ENCODE assay signal across 9 cellular contexts in the genomic region with DNA sequence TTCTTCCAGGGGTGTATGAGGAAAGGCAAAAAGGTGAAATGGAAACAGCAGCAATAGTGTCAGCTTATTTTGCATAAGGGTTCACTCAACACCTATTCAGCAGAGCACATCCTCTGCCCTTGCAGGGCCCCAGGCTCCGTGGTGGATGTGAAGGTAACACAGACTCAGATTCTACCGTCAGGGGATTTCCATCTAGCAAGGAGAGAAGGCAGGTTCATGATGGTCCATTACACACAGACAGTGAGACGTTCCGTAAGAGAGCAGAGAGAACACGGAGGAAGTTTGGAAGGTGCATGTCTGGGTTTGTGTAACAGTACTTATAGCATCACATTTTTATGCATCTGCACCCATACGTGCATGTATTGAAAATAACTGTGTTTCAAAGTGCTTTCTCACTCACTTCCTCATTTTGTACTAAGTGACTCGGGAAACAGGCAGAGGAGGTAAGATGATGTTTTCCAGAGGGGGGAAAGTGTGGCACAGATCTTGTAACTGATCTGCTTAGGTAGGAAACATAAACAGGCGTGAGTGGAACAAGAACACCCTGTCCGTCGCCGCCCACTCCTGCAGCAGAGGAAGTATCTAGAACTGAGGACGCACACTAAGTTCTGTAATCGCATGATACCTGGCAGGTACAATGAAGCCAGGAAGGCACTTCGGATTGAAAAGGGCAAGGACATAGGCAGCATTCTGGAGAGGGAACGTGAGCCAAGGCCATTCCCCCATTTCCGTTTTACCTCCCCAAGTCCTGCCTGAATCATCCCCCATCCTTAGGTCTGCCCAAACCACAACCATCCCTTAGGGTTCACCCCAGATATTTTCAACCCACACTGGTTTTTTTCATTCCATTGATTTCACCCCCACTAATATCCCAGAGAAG. TPM values are rescaled to one million over a fixed set of nuclear protein-coding genes. Genes with fewer than 3 reads are reported as not detected.
DNase-seq lines count a peak whose midpoint lies in the region; ATAC-seq and TF ChIP-seq lines count a peak whose summit lies in the region.
"Had no signal": no experiment of that assay in that cellular context is flagged by ENCODE, and none has a peak within 500 bp of the region (broad histone marks: within the 10 kb centered on the region; RNA-seq: fewer than 3 reads in every experiment).

No MANE protein-coding gene starts in this region.

- no peak for TF ChIP-seq EP300 in SK-N-SH (IDR thresholded peaks at IDR 0.05; ENCODE audit: borderline replicate concordance in 1 of 2, low read depth in 1 of 2, low read length in 1 of 2)

- no peak overlapping the region; a peak in 1 of 4 replicates for H3K27ac ChIP-seq in SK-N-SH (ENCODE audit: low read depth in 2 of 2, low read length in 1 of 2)

- no peaks in the 10 kb centered on the region for H3K27me3 ChIP-seq in SK-N-SH (ENCODE audit: insufficient read depth)

- WGBS in SK-N-SH (ENCODE audit: low lambda C conversion rate), result 95% methylated on average over 16 of the region's 16 CpGs

- no peaks in the 10 kb centered on the region for H3F3A ChIP-seq in SK-N-SH (replicated peaks; ENCODE audit: insufficient read depth)

- TF ChIP-seq CTCF in SK-N-SH (IDR thresholded peaks at IDR 0.05) (no peak), chondrocyte (IDR thresholded peaks at IDR 0.05) (no peak), nephron progenitor cell (IDR thresholded peaks at IDR 0.05) (no peak), omental fat pad (IDR thresholded peaks at IDR 0.05) (no peak)

- H3K4me2 ChIP-seq in SK-N-SH, result peak overlapping the region; percentile 87

- no peak for TF ChIP-seq RAD21 in SK-N-SH (IDR thresholded peaks at IDR 0.05; ENCODE audit: low read length)

- CTCF ChIA-PET in SK-N-SH (lab: Yijun Ruan, JAX), result interaction anchor here (0.9 to 1.3 kb wide), 4 partner anchors 13 to 667 kb away, joined by 3 to 6 read pairs (median 4); no protein-coding TSS in a partner anchor

- in situ Hi-C loops in KBM-7 (cut with MboI; ENCODE audit: low pct_unique_long_range_greater_than_20kb, low sequenced_read_pairs), result no loop called here

- H3K79me2 ChIP-seq in SK-N-SH (ENCODE audit: insufficient read depth), result no peaks in the 10 kb centered on the region

- H3K9me2 ChIP-seq in SK-N-SH, result no peaks in the 10 kb centered on the region

- ATAC-seq in SK-N-SH treated with all-trans-retinoic acid at 6 μM for 48 hours, result no peak
- ATAC-seq in GM21576 (IDR thresholded peaks at IDR 0.05; ENCODE audit: unreplicated experiment), result peak; percentile 71
- no peak for ATAC-seq in omental fat pad (ENCODE audit: low FRiP score)

- H3K9ac ChIP-seq in SK-N-SH, result peak overlapping the region; percentile 77

- DNase-seq in SK-N-SH (no peak), KBM-7 (peak; percentile 43), chondrocyte (ENCODE audit: low spot score) (no peak), nephron progenitor cell (no peak), omental fat pad (ENCODE audit: low spot score) (no peak)
- DNase-seq in activated CD8-positive, alpha-beta memory T cell treated with anti-CD3 and anti-CD28 coated beads for 24 hours, result no peak
- DNase-seq: DND-41 had no signal

- H3K36me3 Mint-ChIP-seq in chondrocyte (ENCODE audit: low read depth) (no peaks in the 10 kb centered on the region), nephron progenitor cell (ENCODE audit: low read depth) (no peaks in the 10 kb centered on the region)

- H4K20me1 ChIP-seq in SK-N-SH (ENCODE audit: insufficient read depth), result no peaks in the 10 kb centered on the region

- H3K4me1 Mint-ChIP-seq in chondrocyte (ENCODE audit: low read depth), result peaks cover 25% of the 10 kb centered on the region
- H3K4me1 Mint-ChIP-seq in nephron progenitor cell, result peaks cover 23% of the 10 kb centered on the region

- peaks cover 0 to 11% of the 10 kb centered on the region in 2 experiments; a peak in 1 of 4 replicates for H3K4me1 ChIP-seq in SK-N-SH (ENCODE audit: control insufficient read depth in 1 of 2, insufficient read depth in 2 of 2, low read depth in 1 of 2, low read length in 1 of 2)

- H2AFZ ChIP-seq in SK-N-SH (ENCODE audit: low read depth), result peak overlapping the region; percentile 98

- H3K4me3 Mint-ChIP-seq in chondrocyte (ENCODE audit: unreplicated experiment) (peak overlapping the region; percentile 87), nephron progenitor cell (peak overlapping the region; percentile 89)

- H3K27me3 Mint-ChIP-seq in chondrocyte (ENCODE audit: low read depth) (no peaks in the 10 kb centered on the region), nephron progenitor cell (ENCODE audit: low read depth, poor library complexity) (peaks cover 40% of the 10 kb centered on the region)

- H3K9me3 Mint-ChIP-seq in chondrocyte (ENCODE audit: low read depth) (no peaks in the 10 kb centered on the region), nephron progenitor cell (no peaks in the 10 kb centered on the region)

- peak overlapping the region; percentile 67 to 74 for H3K4me3 ChIP-seq in SK-N-SH (ENCODE audit: low read depth in 2 of 2, low read length in 1 of 2)

- H3K27ac Mint-ChIP-seq in chondrocyte (ENCODE audit: unreplicated experiment) (peak overlapping the region; percentile 76), nephron progenitor cell (peak overlapping the region; percentile 80)

- POLR2A ChIA-PET in SK-N-SH (lab: Yijun Ruan, JAX), result interaction anchor here (1.7 kb wide), 1 partner anchor 157 kb away, joined by 4 read pairs; a partner anchor contains a TSS

- H3K9me3 ChIP-seq in SK-N-SH, result no peaks in the 10 kb centered on the region

- H3K36me3 ChIP-seq in SK-N-SH (replicated peaks in 1 of 2; ENCODE audit: control insufficient read depth in 1 of 2, insufficient read depth in 2 of 2, low read length in 1 of 2), result no peaks in the 10 kb centered on the region

TF ChIP-seq in SK-N-SH, 30 proteins besides CTCF, POLR2A, EP300 and RAD21 (continues in another document):
- TF ChIP-seq FOSL2 (IDR thresholded peaks at IDR 0.05; ENCODE audit: borderline replicate concordance, low read depth), result no peak
- TF ChIP-seq, protein P1, sequence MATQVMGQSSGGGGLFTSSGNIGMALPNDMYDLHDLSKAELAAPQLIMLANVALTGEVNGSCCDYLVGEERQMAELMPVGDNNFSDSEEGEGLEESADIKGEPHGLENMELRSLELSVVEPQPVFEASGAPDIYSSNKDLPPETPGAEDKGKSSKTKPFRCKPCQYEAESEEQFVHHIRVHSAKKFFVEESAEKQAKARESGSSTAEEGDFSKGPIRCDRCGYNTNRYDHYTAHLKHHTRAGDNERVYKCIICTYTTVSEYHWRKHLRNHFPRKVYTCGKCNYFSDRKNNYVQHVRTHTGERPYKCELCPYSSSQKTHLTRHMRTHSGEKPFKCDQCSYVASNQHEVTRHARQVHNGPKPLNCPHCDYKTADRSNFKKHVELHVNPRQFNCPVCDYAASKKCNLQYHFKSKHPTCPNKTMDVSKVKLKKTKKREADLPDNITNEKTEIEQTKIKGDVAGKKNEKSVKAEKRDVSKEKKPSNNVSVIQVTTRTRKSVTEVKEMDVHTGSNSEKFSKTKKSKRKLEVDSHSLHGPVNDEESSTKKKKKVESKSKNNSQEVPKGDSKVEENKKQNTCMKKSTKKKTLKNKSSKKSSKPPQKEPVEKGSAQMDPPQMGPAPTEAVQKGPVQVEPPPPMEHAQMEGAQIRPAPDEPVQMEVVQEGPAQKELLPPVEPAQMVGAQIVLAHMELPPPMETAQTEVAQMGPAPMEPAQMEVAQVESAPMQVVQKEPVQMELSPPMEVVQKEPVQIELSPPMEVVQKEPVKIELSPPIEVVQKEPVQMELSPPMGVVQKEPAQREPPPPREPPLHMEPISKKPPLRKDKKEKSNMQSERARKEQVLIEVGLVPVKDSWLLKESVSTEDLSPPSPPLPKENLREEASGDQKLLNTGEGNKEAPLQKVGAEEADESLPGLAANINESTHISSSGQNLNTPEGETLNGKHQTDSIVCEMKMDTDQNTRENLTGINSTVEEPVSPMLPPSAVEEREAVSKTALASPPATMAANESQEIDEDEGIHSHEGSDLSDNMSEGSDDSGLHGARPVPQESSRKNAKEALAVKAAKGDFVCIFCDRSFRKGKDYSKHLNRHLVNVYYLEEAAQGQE (IDR thresholded peaks at IDR 0.05; ENCODE audit: low read depth, low read length), result no peak
- TF ChIP-seq FOXM1 (IDR thresholded peaks at IDR 0.05; ENCODE audit: low read depth), result no peak
- TF ChIP-seq GABPA (IDR thresholded peaks at IDR 0.05; ENCODE audit: low read depth), result no peak

TF ChIP-seq in SK-N-SH treated with all-trans-retinoic acid at 6 μM for 48 hours, 23 proteins besides CTCF, POLR2A, EP300 and RAD21 (continues in another document):
- TF ChIP-seq TOX (CRISPR knock-in tag; IDR thresholded peaks at IDR 0.05; ENCODE audit: borderline replicate concordance), result no peak
- no peak for TF ChIP-seq ZFP3 (CRISPR knock-in tag; IDR thresholded peaks at IDR 0.05)
- TF ChIP-seq RARB (CRISPR knock-in tag; IDR thresholded peaks at IDR 0.05), result no peak
- no peak for TF ChIP-seq ISL1 (CRISPR knock-in tag; IDR thresholded peaks at IDR 0.05)
- TF ChIP-seq ARNTL (CRISPR knock-in tag; IDR thresholded peaks at IDR 0.05; ENCODE audit: borderline replicate concordance, low read depth), result no peak
- no peak for TF ChIP-seq ZNF8 (CRISPR knock-in tag; IDR thresholded peaks at IDR 0.05)
- TF ChIP-seq, protein P2, sequence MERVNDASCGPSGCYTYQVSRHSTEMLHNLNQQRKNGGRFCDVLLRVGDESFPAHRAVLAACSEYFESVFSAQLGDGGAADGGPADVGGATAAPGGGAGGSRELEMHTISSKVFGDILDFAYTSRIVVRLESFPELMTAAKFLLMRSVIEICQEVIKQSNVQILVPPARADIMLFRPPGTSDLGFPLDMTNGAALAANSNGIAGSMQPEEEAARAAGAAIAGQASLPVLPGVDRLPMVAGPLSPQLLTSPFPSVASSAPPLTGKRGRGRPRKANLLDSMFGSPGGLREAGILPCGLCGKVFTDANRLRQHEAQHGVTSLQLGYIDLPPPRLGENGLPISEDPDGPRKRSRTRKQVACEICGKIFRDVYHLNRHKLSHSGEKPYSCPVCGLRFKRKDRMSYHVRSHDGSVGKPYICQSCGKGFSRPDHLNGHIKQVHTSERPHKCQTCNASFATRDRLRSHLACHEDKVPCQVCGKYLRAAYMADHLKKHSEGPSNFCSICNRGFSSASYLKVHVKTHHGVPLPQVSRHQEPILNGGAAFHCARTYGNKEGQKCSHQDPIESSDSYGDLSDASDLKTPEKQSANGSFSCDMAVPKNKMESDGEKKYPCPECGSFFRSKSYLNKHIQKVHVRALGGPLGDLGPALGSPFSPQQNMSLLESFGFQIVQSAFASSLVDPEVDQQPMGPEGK (CRISPR knock-in tag; IDR thresholded peaks at IDR 0.05; ENCODE audit: borderline replicate concordance), result no peak
- TF ChIP-seq GLIS3 (CRISPR knock-in tag; IDR thresholded peaks at IDR 0.05), result no peak
- TF ChIP-seq ESRRG (CRISPR knock-in tag; IDR thresholded peaks at IDR 0.05), result no peak
- TF ChIP-seq OSR1 (CRISPR knock-in tag; IDR thresholded peaks at IDR 0.05), result no peak
- TF ChIP-seq ZNF565 (CRISPR knock-in tag; conservative IDR thresholded peaks at IDR 0.05; ENCODE audit: low read depth), result no peak
- no peak for TF ChIP-seq PPARA (CRISPR knock-in tag; IDR thresholded peaks at IDR 0.05; ENCODE audit: borderline replicate concordance)

RNA-seq across cellular contexts. Expression of a gene that starts 1.0 kb away (rescaled TPM):
- polyA plus RNA-seq in SK-N-SH (2012; rRNA removed), result 0.36 and 0.44 TPM in 2 replicates
- polyA plus RNA-seq in SK-N-SH (2012; cell fraction: cytosol; rRNA removed), result 0.30 and 0.33 TPM in 2 replicates
- polyA plus RNA-seq in SK-N-SH (2012; cell fraction: nucleus; rRNA removed), result 0.20 and 0.93 TPM in 2 replicates
- total RNA-seq in chondrocyte (0.45 to 3.2 TPM (median 0.90 TPM) in 3 replicates), omental fat pad (1 to 10 TPM in 1 of 4 donors, under 1 TPM in 1, not detected in 2; 0.46 to 4.3 TPM)
